ENCODE assay signal across 16 cellular contexts in genomic region chr11:130712480-130712879, GRCh38.
A peak's percentile ranks its signal among the peaks of the same experiment; 100 is the strongest.
DNase-seq lines count a peak whose midpoint lies in the region; ATAC-seq and TF ChIP-seq lines count a peak whose summit lies in the region.
"Had no signal": no experiment of that assay in that cellular context is flagged by ENCODE, and none has a peak within 500 bp of the region (broad histone marks: within the 10 kb centered on the region; RNA-seq: fewer than 3 reads in every experiment).

No MANE protein-coding gene starts in this region.

- H3K36me3 Mint-ChIP-seq in activated CD4-positive, alpha-beta memory T cell treated with anti-CD3 and anti-CD28 coated beads, Interleukin-2, amount 10 ng/mL, durations not matched to agents 7 days and 5 days (ENCODE audit: low read depth) = no peaks in the 10 kb centered on the region
- no peaks in the 10 kb centered on the region for H3K36me3 Mint-ChIP-seq in naive thymus-derived CD4-positive, alpha-beta T cell
- H3K36me3 Mint-ChIP-seq: CD4-positive, alpha-beta memory T cell had no signal

- peaks cover 10% of the 10 kb centered on the region for H3K4me1 ChIP-seq in adipocyte (ENCODE audit: control insufficient read depth, insufficient read depth, low read length)
- no peaks in the 10 kb centered on the region for H3K4me1 ChIP-seq in effector memory CD4-positive, alpha-beta T cell (ENCODE audit: control insufficient read depth, insufficient read depth, low read length, poor library complexity, severe bottlenecking)
- H3K4me1 ChIP-seq in naive thymus-derived CD4-positive, alpha-beta T cell (ENCODE audit: control insufficient read depth in 2 of 2, insufficient read depth in 2 of 2, low read length in 2 of 2) = no peaks in the 10 kb centered on the region
- H3K4me1 ChIP-seq: HAP-1 had no signal

- H3K27ac Mint-ChIP-seq in activated CD4-positive, alpha-beta memory T cell treated with anti-CD3 and anti-CD28 coated beads, Interleukin-2, amount 10 ng/mL, durations not matched to agents 7 days and 5 days = no peak overlapping the region
- no peak overlapping the region for H3K27ac Mint-ChIP-seq in naive thymus-derived CD4-positive, alpha-beta T cell
- H3K27ac Mint-ChIP-seq: CD4-positive, alpha-beta memory T cell; HFFc6 had no signal

- no peaks in the 10 kb centered on the region for H3K36me3 ChIP-seq in adipocyte (ENCODE audit: control insufficient read depth, insufficient read depth, low read length, severe bottlenecking)
- H3K36me3 ChIP-seq in effector memory CD4-positive, alpha-beta T cell (ENCODE audit: control insufficient read depth, insufficient read depth, low read length) = no peaks in the 10 kb centered on the region
- H3K36me3 ChIP-seq in naive thymus-derived CD4-positive, alpha-beta T cell (ENCODE audit: control insufficient read depth in 2 of 3, insufficient read depth in 3 of 3, low read length in 3 of 3) = no peaks in the 10 kb centered on the region
- H3K36me3 ChIP-seq: HAP-1 had no signal

- no peak overlapping the region for H3K4me3 Mint-ChIP-seq in activated CD4-positive, alpha-beta memory T cell treated with anti-CD3 and anti-CD28 coated beads, Interleukin-2, amount 10 ng/mL, durations not matched to agents 7 days and 5 days
- no peak overlapping the region for H3K4me3 Mint-ChIP-seq in naive thymus-derived CD4-positive, alpha-beta T cell
- H3K4me3 Mint-ChIP-seq: CD4-positive, alpha-beta memory T cell; HFFc6 had no signal

- no peaks in the 10 kb centered on the region for H3K4me1 Mint-ChIP-seq in activated CD4-positive, alpha-beta memory T cell treated with anti-CD3 and anti-CD28 coated beads, Interleukin-2, amount 10 ng/mL, durations not matched to agents 7 days and 5 days
- H3K4me1 Mint-ChIP-seq in naive thymus-derived CD4-positive, alpha-beta T cell = no peaks in the 10 kb centered on the region
- H3K4me1 Mint-ChIP-seq: CD4-positive, alpha-beta memory T cell had no signal

- H3K4me3 ChIP-seq in adipocyte (ENCODE audit: low read length) = no peak overlapping the region
- H3K4me3 ChIP-seq in effector memory CD4-positive, alpha-beta T cell (ENCODE audit: insufficient read depth, low read depth, low read length, poor library complexity, severe bottlenecking) = no peak overlapping the region
- H3K4me3 ChIP-seq in naive thymus-derived CD4-positive, alpha-beta T cell (ENCODE audit: low read length) = no peak overlapping the region
- H3K4me3 ChIP-seq: HAP-1 had no signal

- peak; percentile 100 for TF ChIP-seq EP300 in Ishikawa (IDR thresholded peaks at IDR 0.05; ENCODE audit: borderline replicate concordance)

- no peak overlapping the region for H3K9ac ChIP-seq in adipocyte (ENCODE audit: low read length)

- H3K27ac ChIP-seq in effector memory CD4-positive, alpha-beta T cell (ENCODE audit: insufficient read depth, low read length, poor library complexity, severe bottlenecking) = no peak overlapping the region
- no peak overlapping the region for H3K27ac ChIP-seq in naive thymus-derived CD4-positive, alpha-beta T cell (ENCODE audit: low read depth, low read length)

- no peaks in the 10 kb centered on the region for H3K9me3 Mint-ChIP-seq in activated CD4-positive, alpha-beta memory T cell treated with anti-CD3 and anti-CD28 coated beads, Interleukin-2, amount 10 ng/mL, durations not matched to agents 7 days and 5 days
- no peaks in the 10 kb centered on the region for H3K9me3 Mint-ChIP-seq in naive thymus-derived CD4-positive, alpha-beta T cell
- H3K9me3 Mint-ChIP-seq: CD4-positive, alpha-beta memory T cell had no signal

- CTCF ChIA-PET in activated CD4-positive, alpha-beta memory T cell treated with anti-CD3 and anti-CD28 coated beads, Interleukin-2, amount 10 ng/mL, durations not matched to agents 7 days and 5 days (lab: Charles Lee) = no interaction called here
- CTCF ChIA-PET in naive thymus-derived CD4-positive, alpha-beta T cell (lab: Charles Lee) = no interaction called here

- POLR2A ChIA-PET in activated CD4-positive, alpha-beta memory T cell treated with anti-CD3 and anti-CD28 coated beads, Interleukin-2, amount 10 ng/mL, durations not matched to agents 7 days and 5 days (lab: Charles Lee) = no interaction called here
- POLR2A ChIA-PET in naive thymus-derived CD4-positive, alpha-beta T cell (lab: Charles Lee) = no interaction called here

- ATAC-seq in naive thymus-derived CD4-positive, alpha-beta T cell = no peak

- H3K9me3 ChIP-seq in adipocyte (ENCODE audit: control insufficient read depth, low read length) = peaks cover 3% of the 10 kb centered on the region
- H3K9me3 ChIP-seq in effector memory CD4-positive, alpha-beta T cell (ENCODE audit: control insufficient read depth, low read length) = no peaks in the 10 kb centered on the region
- H3K9me3 ChIP-seq in naive thymus-derived CD4-positive, alpha-beta T cell (ENCODE audit: control insufficient read depth in 2 of 3, low read length in 3 of 3) = no peaks in the 10 kb centered on the region
- H3K9me3 ChIP-seq: HAP-1 had no signal

- no peaks in the 10 kb centered on the region for H3K27me3 ChIP-seq in adipocyte (replicated peaks; ENCODE audit: control insufficient read depth, insufficient read depth, low read length)
- no peaks in the 10 kb centered on the region for H3K27me3 ChIP-seq in effector memory CD4-positive, alpha-beta T cell (replicated peaks; ENCODE audit: control insufficient read depth, insufficient read depth, low read length, poor library complexity, severe bottlenecking)
- peaks cover 0 to under 1% of the 10 kb centered on the region in 2 donors for H3K27me3 ChIP-seq in naive thymus-derived CD4-positive, alpha-beta T cell (ENCODE audit: control insufficient read depth in 2 of 2, insufficient read depth in 2 of 2, low read length in 2 of 2)

- intact Hi-C loops in naive thymus-derived CD4-positive, alpha-beta T cell (cut with micrococcal nuclease) = no loop called here

- peak; percentile 42 for TF ChIP-seq RAD21 in Ishikawa (IDR thresholded peaks at IDR 0.05; ENCODE audit: low read depth)

- DNase-seq in adipocyte (ENCODE audit: low read depth) = peak; percentile 42
- DNase-seq in kidney glomerular epithelial cell (lab: John Stamatoyannopoulos, UW) = peak; percentile 4
- no peak for DNase-seq in effector memory CD4-positive, alpha-beta T cell
- no peak for DNase-seq in activated CD4-positive, alpha-beta memory T cell treated with anti-CD3 and anti-CD28 coated beads, Interleukin-2, amount 10 ng/mL, durations not matched to agents 7 days and 5 days
- no peak for DNase-seq in naive thymus-derived CD4-positive, alpha-beta T cell
- DNase-seq: C1 segment of cervical spinal cord; Calu3; CD4-positive, alpha-beta memory T cell; COR-L47; DMS53; DMS79 treated with DMSO at 0.1 percent for 48 hours; GF-D8; GOT3; HFFc6 had no signal

- no peaks in the 10 kb centered on the region for H3K27me3 Mint-ChIP-seq in activated CD4-positive, alpha-beta memory T cell treated with anti-CD3 and anti-CD28 coated beads, Interleukin-2, amount 10 ng/mL, durations not matched to agents 7 days and 5 days
- peaks cover 3 to 12% (median 11%) of the 10 kb centered on the region in 5 donors for H3K27me3 Mint-ChIP-seq in naive thymus-derived CD4-positive, alpha-beta T cell
- H3K27me3 Mint-ChIP-seq: CD4-positive, alpha-beta memory T cell had no signal

TF ChIP-seq in Ishikawa, 13 proteins besides CTCF, POLR2A, EP300 and RAD21 (continues in another document):
- TF ChIP-seq MAX (IDR thresholded peaks at IDR 0.05) = peak; percentile 66; the same call in 1 of the 2 replicates
- peak; percentile 91 for TF ChIP-seq TCF12 (IDR thresholded peaks at IDR 0.05; ENCODE audit: low read depth)
- peak; percentile 98 for TF ChIP-seq NFIC (IDR thresholded peaks at IDR 0.05)
- peak; percentile 99 for TF ChIP-seq TEAD4 (IDR thresholded peaks at IDR 0.05)
- no peak for TF ChIP-seq YY1 (IDR thresholded peaks at IDR 0.05; ENCODE audit: low read depth)
- TF ChIP-seq CEBPB (IDR thresholded peaks at IDR 0.05) = peak; percentile 100
- 0 out of 2 replicates have a peak, but pooled peaks have one; percentile 22 for TF ChIP-seq REST (IDR thresholded peaks at IDR 0.05; ENCODE audit: low read depth)
- no peak for TF ChIP-seq USF1 (IDR thresholded peaks at IDR 0.05)
- TF ChIP-seq ZBTB7A (IDR thresholded peaks at IDR 0.05; ENCODE audit: low read depth) = no peak
- no peak for TF ChIP-seq EGR1 (IDR thresholded peaks at IDR 0.05)
- TF ChIP-seq CREB1 (IDR thresholded peaks at IDR 0.05; ENCODE audit: low read depth) = peak; percentile 55; the same call in 1 of the 2 replicates
- TF ChIP-seq TAF1 (IDR thresholded peaks at IDR 0.05; ENCODE audit: low read depth) = no peak

Comparison
In these comparisons a context has a peak if more than half of its experiments do, and no peak if none do; other contexts are left out.
1. DNase-seq: peak in adipocyte (single experiment) and kidney glomerular epithelial cell (single experiment); none in effector memory CD4-positive, alpha-beta T cell (0 of 3), activated CD4-positive, alpha-beta memory T cell treated with anti-CD3 and anti-CD28 coated beads, Interleukin-2, amount 10 ng/mL, durations not matched to agents 7 days and 5 days (single experiment) and naive thymus-derived CD4-positive, alpha-beta T cell (0 of 9).